In the genomic region with DNA sequence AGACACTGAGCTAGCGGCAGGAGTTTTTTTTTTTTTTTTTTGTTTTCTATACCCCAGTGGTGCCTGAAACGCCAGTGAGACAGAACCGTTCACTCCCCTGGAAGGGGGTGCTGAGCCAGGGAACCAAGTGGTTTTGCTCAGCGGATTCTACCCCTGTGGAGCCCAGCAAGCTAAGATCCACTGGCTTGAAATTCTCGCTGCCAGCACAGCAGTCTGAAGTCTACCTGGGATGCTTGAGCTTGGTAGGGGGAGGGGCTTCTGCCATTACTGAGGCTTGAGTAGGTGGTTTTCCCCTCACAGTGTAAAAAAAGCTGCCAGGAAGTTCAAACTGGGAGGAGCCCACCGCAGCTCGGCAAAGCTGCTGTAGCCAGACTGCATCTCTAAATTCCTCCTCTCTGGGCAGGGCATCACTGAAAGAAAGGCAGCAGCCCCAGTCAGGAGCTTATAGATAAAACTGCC, we compare ENCODE assay signal across 8 cellular contexts.
A peak's percentile ranks its signal among the peaks of the same experiment; 100 is the strongest.
DNase-seq lines count a peak whose midpoint lies in the region; ATAC-seq lines count a peak whose summit lies in the region.
"Not testable (repeated sequence)": the region's sequence is repeated elsewhere in the genome, so short reads cannot be mapped to it uniquely, and the experiment has no call there.

No MANE protein-coding gene starts in this region.

- H3K4me3 Mint-ChIP-seq in T-helper 17 cell (peak overlapping the region; percentile 63), memory B cell (peak overlapping the region; percentile 15)
- peak overlapping the region; percentile 23 for H3K4me3 Mint-ChIP-seq in activated CD4-positive, alpha-beta memory T cell treated with anti-CD3 and anti-CD28 coated beads, Interleukin-2, amount 10 ng/mL, durations not matched to agents 7 days and 5 days
- H3K4me3 Mint-ChIP-seq in activated T-helper 17 cell treated with anti-CD3 and anti-CD28 coated beads, Interleukin-2, amount 50 U/mL, for 72 hours = peak overlapping the region; percentile 28
- peak overlapping the region; percentile 54 for H3K4me3 Mint-ChIP-seq in central memory CD8-positive, alpha-beta T cell

- POLR2A ChIA-PET in activated CD4-positive, alpha-beta memory T cell treated with anti-CD3 and anti-CD28 coated beads, Interleukin-2, amount 10 ng/mL, durations not matched to agents 7 days and 5 days (lab: Charles Lee) = interaction anchor here (1.6 kb wide), 1 partner anchor 12 kb away, joined by 10 read pairs; no protein-coding TSS in a partner anchor

- peaks cover 42% of the 10 kb centered on the region for H3K9me3 Mint-ChIP-seq in activated CD4-positive, alpha-beta memory T cell treated with anti-CD3 and anti-CD28 coated beads, Interleukin-2, amount 10 ng/mL, durations not matched to agents 7 days and 5 days
- peaks cover 17% of the 10 kb centered on the region for H3K9me3 Mint-ChIP-seq in activated T-helper 17 cell treated with anti-CD3 and anti-CD28 coated beads, Interleukin-2, amount 50 U/mL, for 72 hours
- peaks cover 21% of the 10 kb centered on the region for H3K9me3 Mint-ChIP-seq in central memory CD8-positive, alpha-beta T cell
- H3K9me3 Mint-ChIP-seq in memory B cell = not testable (repeated sequence)

- peak; percentile 79 for ATAC-seq in T-helper 17 cell
- ATAC-seq in activated T-helper 17 cell treated with anti-CD3 and anti-CD28 coated beads, Interleukin-2, amount 50 U/mL, for 72 hours (replicated peaks) = peak; percentile 6
- peak; percentile 46 for ATAC-seq in central memory CD8-positive, alpha-beta T cell (replicated peaks; ENCODE audit: extremely low read depth, poor library complexity, severe bottlenecking)
- ATAC-seq in memory B cell (ENCODE audit: low read depth) = not testable (repeated sequence)

- not testable (repeated sequence) for H3K4me1 Mint-ChIP-seq in T-helper 17 cell; central memory CD8-positive, alpha-beta T cell; memory B cell
- H3K4me1 Mint-ChIP-seq in activated CD4-positive, alpha-beta memory T cell treated with anti-CD3 and anti-CD28 coated beads, Interleukin-2, amount 10 ng/mL, durations not matched to agents 7 days and 5 days = peaks cover 29% of the 10 kb centered on the region
- H3K4me1 Mint-ChIP-seq in activated T-helper 17 cell treated with anti-CD3 and anti-CD28 coated beads, Interleukin-2, amount 50 U/mL, for 72 hours = peaks cover 16% of the 10 kb centered on the region

- peak; percentile 2 for DNase-seq in GDM1 (lab: John Stamatoyannopoulos, UW)
- peak in 2 of 3 donors; percentile 16 to 29 for DNase-seq in T-helper 17 cell
- peak; percentile 71 for DNase-seq in activated CD4-positive, alpha-beta memory T cell treated with anti-CD3 and anti-CD28 coated beads, Interleukin-2, amount 10 ng/mL, durations not matched to agents 7 days and 5 days
- peak in 1 of 2 donors; percentile 18 for DNase-seq in central memory CD8-positive, alpha-beta T cell (ENCODE audit: low spot score in 2 of 2)
- not testable (repeated sequence) for DNase-seq in memory B cell (ENCODE audit: low spot score in 2 of 2)
- DNase-seq in stimulated activated CD4-positive, alpha-beta T cell treated with anti-CD3 and anti-CD28 coated beads, Interleukin-4, amount 100 ng/mL, for 24 hours = peak; percentile 15
- DNase-seq in stimulated activated naive CD4-positive, alpha-beta T cell treated with Interleukin-2 at 50 U/mL for 16 hours (lab: John Stamatoyannopoulos, UW) = peak; percentile 8

- H3K36me3 Mint-ChIP-seq in T-helper 17 cell (ENCODE audit: low read depth); activated T-helper 17 cell treated with anti-CD3 and anti-CD28 coated beads, Interleukin-2, amount 50 U/mL, for 72 hours (ENCODE audit: low read depth); central memory CD8-positive, alpha-beta T cell (ENCODE audit: insufficient read depth); memory B cell: not testable (repeated sequence)
- peaks cover 38% of the 10 kb centered on the region for H3K36me3 Mint-ChIP-seq in activated CD4-positive, alpha-beta memory T cell treated with anti-CD3 and anti-CD28 coated beads, Interleukin-2, amount 10 ng/mL, durations not matched to agents 7 days and 5 days (ENCODE audit: low read depth)

- H3K9me3 ChIP-seq in T-helper 17 cell (ENCODE audit: control insufficient read depth, low read length, poor library complexity, severe bottlenecking) = not testable (repeated sequence)

- H3K27ac Mint-ChIP-seq in T-helper 17 cell = peak overlapping the region; percentile 6
- H3K27ac Mint-ChIP-seq in activated CD4-positive, alpha-beta memory T cell treated with anti-CD3 and anti-CD28 coated beads, Interleukin-2, amount 10 ng/mL, durations not matched to agents 7 days and 5 days = peak overlapping the region; percentile 67
- peak overlapping the region; percentile 56 for H3K27ac Mint-ChIP-seq in activated T-helper 17 cell treated with anti-CD3 and anti-CD28 coated beads, Interleukin-2, amount 50 U/mL, for 72 hours
- H3K27ac Mint-ChIP-seq in central memory CD8-positive, alpha-beta T cell (ENCODE audit: low read depth); memory B cell: not testable (repeated sequence)

- not testable (repeated sequence) for H3K27me3 Mint-ChIP-seq in T-helper 17 cell; activated CD4-positive, alpha-beta memory T cell treated with anti-CD3 and anti-CD28 coated beads, Interleukin-2, amount 10 ng/mL, durations not matched to agents 7 days and 5 days; activated T-helper 17 cell treated with anti-CD3 and anti-CD28 coated beads, Interleukin-2, amount 50 U/mL, for 72 hours
- H3K27me3 Mint-ChIP-seq in central memory CD8-positive, alpha-beta T cell = peaks cover 45% of the 10 kb centered on the region
- peaks cover 19% of the 10 kb centered on the region for H3K27me3 Mint-ChIP-seq in memory B cell

- CTCF ChIA-PET in activated CD4-positive, alpha-beta memory T cell treated with anti-CD3 and anti-CD28 coated beads, Interleukin-2, amount 10 ng/mL, durations not matched to agents 7 days and 5 days (lab: Charles Lee) = interaction anchor here (1.3 kb wide), 1 partner anchor 12 kb away, joined by 7 read pairs; no protein-coding TSS in a partner anchor
